9 cellular contexts compared by ENCODE assay signal in genomic region chr12:107514887-107515445, GRCh38.
A peak's percentile ranks its signal among the peaks of the same experiment; 100 is the strongest.
DNase-seq lines count a peak whose midpoint lies in the region; ATAC-seq and TF ChIP-seq lines count a peak whose summit lies in the region.
"Had no signal": no experiment of that assay in that cellular context is flagged by ENCODE, and none has a peak within 500 bp of the region (broad histone marks: within the 10 kb centered on the region; RNA-seq: fewer than 3 reads in every experiment).

No MANE protein-coding gene starts in this region.

- H3K4me3 Mint-ChIP-seq in neural progenitor cell = no peak overlapping the region
- H3K4me3 Mint-ChIP-seq in naive thymus-derived CD4-positive, alpha-beta T cell = no peak overlapping the region

- H3K9me3 ChIP-seq in BLaER1 (no peaks in the 10 kb centered on the region), Loucy (ENCODE audit: insufficient read depth, low read depth, low read length) (no peaks in the 10 kb centered on the region), neural progenitor cell (ENCODE audit: low read depth) (no peaks in the 10 kb centered on the region)
- no peaks in the 10 kb centered on the region for H3K9me3 ChIP-seq in naive thymus-derived CD4-positive, alpha-beta T cell (ENCODE audit: control insufficient read depth in 2 of 3, low read length in 3 of 3)

- H3K27ac Mint-ChIP-seq in neural progenitor cell = peak overlapping the region; percentile 38
- peak overlapping the region in 3 of 9 donors; percentile 41 to 50 (median 47) for H3K27ac Mint-ChIP-seq in naive thymus-derived CD4-positive, alpha-beta T cell

- ATAC-seq in naive thymus-derived CD4-positive, alpha-beta T cell = no peak
- ATAC-seq in GM18517 (IDR thresholded peaks at IDR 0.05; ENCODE audit: unreplicated experiment) = no peak

- H4K20me1 ChIP-seq in BLaER1 (no peaks in the 10 kb centered on the region), Loucy (ENCODE audit: insufficient read depth, low read length, poor library complexity, severe bottlenecking) (no peaks in the 10 kb centered on the region), neural progenitor cell (ENCODE audit: low read depth) (no peaks in the 10 kb centered on the region)

- no peaks in the 10 kb centered on the region for H3K36me3 Mint-ChIP-seq in neural progenitor cell
- H3K36me3 Mint-ChIP-seq in naive thymus-derived CD4-positive, alpha-beta T cell = peaks cover 3 to 25% (median 19%) of the 10 kb centered on the region in 5 donors

- no peak for TF ChIP-seq CTCF in Loucy (conservative IDR thresholded peaks at IDR 0.05; ENCODE audit: low read length)
- TF ChIP-seq CTCF in neural progenitor cell (IDR thresholded peaks at IDR 0.05) = no peak

- H3K27ac ChIP-seq in BLaER1 (no peak overlapping the region), epithelial cell of prostate (peak overlapping the region; percentile 78), neural progenitor cell (no peak overlapping the region)
- no peak overlapping the region for H3K27ac ChIP-seq in naive thymus-derived CD4-positive, alpha-beta T cell (ENCODE audit: low read depth, low read length)

- POLR2A ChIA-PET in naive thymus-derived CD4-positive, alpha-beta T cell (lab: Charles Lee) = no interaction called here

- peak overlapping the region; percentile 26; the same call in 1 of the 2 replicates for H3K4me2 ChIP-seq in BLaER1
- peak overlapping the region; percentile 66 for H3K4me2 ChIP-seq in Loucy (ENCODE audit: low read depth, low read length, poor library complexity, severe bottlenecking)
- H3K4me2 ChIP-seq in neural progenitor cell = no peak overlapping the region

- H3F3A ChIP-seq in Loucy (ENCODE audit: low read depth) = no peaks in the 10 kb centered on the region; the same call in 1 of the 2 replicates
- no peaks in the 10 kb centered on the region for H3F3A ChIP-seq in neural progenitor cell (ENCODE audit: low read depth)

- H3K4me1 Mint-ChIP-seq in neural progenitor cell = peaks cover 17% of the 10 kb centered on the region
- peaks cover 0 to 18% (median 11%) of the 10 kb centered on the region in 7 donors for H3K4me1 Mint-ChIP-seq in naive thymus-derived CD4-positive, alpha-beta T cell

- CTCF ChIA-PET in naive thymus-derived CD4-positive, alpha-beta T cell (lab: Charles Lee) = no interaction called here

- H3K27me3 Mint-ChIP-seq in neural progenitor cell (ENCODE audit: insufficient read depth, low read depth) = peaks cover 6% of the 10 kb centered on the region
- H3K27me3 Mint-ChIP-seq in naive thymus-derived CD4-positive, alpha-beta T cell = no peaks in the 10 kb centered on the region

- intact Hi-C loops in naive thymus-derived CD4-positive, alpha-beta T cell (cut with micrococcal nuclease) = no loop called here

- H3K4me3 ChIP-seq in BLaER1 (no peak overlapping the region), Loucy (ENCODE audit: low read length, poor library complexity, severe bottlenecking) (no peak overlapping the region), neural progenitor cell (no peak overlapping the region)
- no peak overlapping the region for H3K4me3 ChIP-seq in naive thymus-derived CD4-positive, alpha-beta T cell (ENCODE audit: low read length)

- no peaks in the 10 kb centered on the region for H3K9me2 ChIP-seq in Loucy (replicated peaks; ENCODE audit: low read depth, low read length)

- no peaks in the 10 kb centered on the region for H3K27me3 ChIP-seq in BLaER1
- H3K27me3 ChIP-seq in Loucy (ENCODE audit: insufficient read depth, low read length, poor library complexity, severe bottlenecking) = no peaks in the 10 kb centered on the region
- H3K27me3 ChIP-seq in neural progenitor cell = no peaks in the 10 kb centered on the region
- H3K27me3 ChIP-seq in naive thymus-derived CD4-positive, alpha-beta T cell (ENCODE audit: control insufficient read depth in 2 of 2, insufficient read depth in 2 of 2, low read length in 2 of 2) = no peaks in the 10 kb centered on the region

- H2AFZ ChIP-seq in Loucy (ENCODE audit: low read length) (no peak overlapping the region), neural progenitor cell (replicated peaks) (no peak overlapping the region)

- DNase-seq in epithelial cell of prostate (ENCODE audit: low read depth, low spot score) (peak; percentile 43), neural progenitor cell (ENCODE audit: low spot score) (no peak), germinal center (ENCODE audit: low spot score) (no peak), SW480 (ENCODE audit: low spot score) (no peak)
- no peak for DNase-seq in naive thymus-derived CD4-positive, alpha-beta T cell
- DNase-seq: DMS 273 treated with DMSO at 0.1 percent for 48 hours had no signal

- H3K4me1 ChIP-seq in BLaER1 (peaks cover 18% of the 10 kb centered on the region), Loucy (ENCODE audit: insufficient read depth, low read length, poor library complexity, severe bottlenecking) (peaks cover 12% of the 10 kb centered on the region), neural progenitor cell (no peaks in the 10 kb centered on the region)
- H3K4me1 ChIP-seq in naive thymus-derived CD4-positive, alpha-beta T cell (ENCODE audit: control insufficient read depth in 2 of 2, insufficient read depth in 2 of 2, low read length in 2 of 2) = no peaks in the 10 kb centered on the region

- H3K36me3 ChIP-seq in BLaER1 (no peaks in the 10 kb centered on the region), Loucy (ENCODE audit: insufficient read depth, low read length) (no peaks in the 10 kb centered on the region), neural progenitor cell (no peaks in the 10 kb centered on the region)
- no peaks in the 10 kb centered on the region for H3K36me3 ChIP-seq in naive thymus-derived CD4-positive, alpha-beta T cell (ENCODE audit: control insufficient read depth in 2 of 3, insufficient read depth in 3 of 3, low read length in 3 of 3)

- H3K79me2 ChIP-seq in Loucy (ENCODE audit: insufficient read depth, low read length) (no peaks in the 10 kb centered on the region), neural progenitor cell (ENCODE audit: low read depth) (no peaks in the 10 kb centered on the region)

- peaks cover 3% of the 10 kb centered on the region for H3K9me3 Mint-ChIP-seq in neural progenitor cell
- H3K9me3 Mint-ChIP-seq in naive thymus-derived CD4-positive, alpha-beta T cell = peaks cover 0 to 6% (median 2%) of the 10 kb centered on the region in 11 donors

- H3K9ac ChIP-seq in BLaER1 = no peak overlapping the region
- no peak overlapping the region for H3K9ac ChIP-seq in Loucy (ENCODE audit: low read depth, low read length, poor library complexity, severe bottlenecking)
- no peak overlapping the region for H3K9ac ChIP-seq in neural progenitor cell
